8 cellular contexts compared by ENCODE assay signal in genomic region chr5:43038523-43038989, GRCh38. TPM values are rescaled to one million over a fixed set of nuclear protein-coding genes. Genes with fewer than 3 reads are reported as not detected.
DNase-seq lines count a peak whose midpoint lies in the region; ATAC-seq and TF ChIP-seq lines count a peak whose summit lies in the region.

No MANE protein-coding gene starts in this region.

- POLR2A ChIA-PET in naive thymus-derived CD8-positive, alpha-beta T cell (lab: Charles Lee): interaction anchor here (0.8 to 12.3 kb wide), 10 partner anchors 15 to 1135 kb away, joined by 3 to 904 read pairs (median 174); partner anchors contain the start of genes NNT, RIMOC1, TMEM267 and ZNF131
- POLR2A ChIA-PET in A673 (lab: Charles Lee; ENCODE audit: low non-redundant PET): no interaction called here

- ATAC-seq in CD4-positive, CD25-positive, alpha-beta regulatory T cell (ENCODE audit: low read depth in 2 of 2): no peak
- no peak for ATAC-seq in naive thymus-derived CD8-positive, alpha-beta T cell
- no peak for ATAC-seq in HG03108 (IDR thresholded peaks at IDR 0.05; ENCODE audit: unreplicated experiment)
- ATAC-seq in GM21367 (IDR thresholded peaks at IDR 0.05; ENCODE audit: unreplicated experiment): no peak

- no peaks in the 10 kb centered on the region for H3K36me3 ChIP-seq in CD4-positive, CD25-positive, alpha-beta regulatory T cell (ENCODE audit: control insufficient read depth, insufficient read depth, low read length)
- H3K36me3 ChIP-seq in brain microvascular endothelial cell (replicated peaks) (no peaks in the 10 kb centered on the region), A673 (ENCODE audit: insufficient read depth, low read length, poor library complexity, severe bottlenecking) (no peaks in the 10 kb centered on the region)

- BruUV-seq in A673 (replicated peaks; lab: Mats Ljungman, UMichigan): no TSS peak

- peak overlapping the region; percentile 100 for H3K4me3 ChIP-seq in CD4-positive, CD25-positive, alpha-beta regulatory T cell (ENCODE audit: low read depth, low read length)
- peak overlapping the region; percentile 77 for H3K4me3 ChIP-seq in brain microvascular endothelial cell (ENCODE audit: low read depth, low read length)
- H3K4me3 ChIP-seq in A673 (ENCODE audit: low read depth, low read length, poor library complexity, severe bottlenecking): no peak overlapping the region

- DNase-seq in CD4-positive, CD25-positive, alpha-beta regulatory T cell: peak in 2 of 3 donors; percentile 32 to 75
- DNase-seq in OCI-M1 (lab: John Stamatoyannopoulos, UW) (peak; percentile 78), brain microvascular endothelial cell (peak; percentile 42), hippocampal formation (lab: John Stamatoyannopoulos, UW) (no peak), A673 (ENCODE audit: low spot score) (no peak)
- DNase-seq in naive thymus-derived CD8-positive, alpha-beta T cell: peak in 6 of 10 donors; percentile 9 to 45 (median 24)

- peak overlapping the region; percentile 89 to 99 (median 93) for H3K27ac Mint-ChIP-seq in CD4-positive, CD25-positive, alpha-beta regulatory T cell
- H3K27ac Mint-ChIP-seq in naive thymus-derived CD8-positive, alpha-beta T cell: peak overlapping the region; percentile 88 to 100 (median 95)

- no peak for TF ChIP-seq CTCF in brain microvascular endothelial cell (IDR thresholded peaks at IDR 0.05; ENCODE audit: low read depth, low read length, missing control alignments)
- no peak for TF ChIP-seq CTCF in A673 (conservative IDR thresholded peaks at IDR 0.05; ENCODE audit: low read depth, low read length)

- H3K4me1 Mint-ChIP-seq in CD4-positive, CD25-positive, alpha-beta regulatory T cell: peaks cover 12 to 59% (median 34%) of the 10 kb centered on the region in 4 donors
- H3K4me1 Mint-ChIP-seq in naive thymus-derived CD8-positive, alpha-beta T cell: peaks cover 17 to 63% (median 56%) of the 10 kb centered on the region in 4 donors

- intact Hi-C loops in A673 (cut with micrococcal nuclease; ENCODE audit: unreplicated experiment): no loop called here

- CTCF ChIA-PET in A673 (lab: Charles Lee): interaction anchor here (1.5 kb wide), 1 partner anchor 18 kb away, joined by 3 read pairs; no protein-coding TSS in a partner anchor

- no peaks in the 10 kb centered on the region for H3K9me3 ChIP-seq in CD4-positive, CD25-positive, alpha-beta regulatory T cell (ENCODE audit: control insufficient read depth in 2 of 2, low read length in 2 of 2)
- H3K9me3 ChIP-seq in A673 (ENCODE audit: low read depth, low read length, poor library complexity, severe bottlenecking): no peaks in the 10 kb centered on the region

- H3K27ac ChIP-seq in CD4-positive, CD25-positive, alpha-beta regulatory T cell (ENCODE audit: insufficient read depth, low read length, poor library complexity, severe bottlenecking): peak overlapping the region; percentile 95
- peak overlapping the region; percentile 90 for H3K27ac ChIP-seq in brain microvascular endothelial cell
- H3K27ac ChIP-seq in A673 (ENCODE audit: low read depth, low read length, poor library complexity, severe bottlenecking): no peak overlapping the region

- H3K4me1 ChIP-seq in CD4-positive, CD25-positive, alpha-beta regulatory T cell (ENCODE audit: control insufficient read depth, insufficient read depth, low read length, poor library complexity, severe bottlenecking): peaks cover 45% of the 10 kb centered on the region
- peaks cover 2% of the 10 kb centered on the region for H3K4me1 ChIP-seq in A673 (ENCODE audit: insufficient read depth, low read length, poor library complexity, severe bottlenecking)

- H3K4me3 Mint-ChIP-seq in CD4-positive, CD25-positive, alpha-beta regulatory T cell: peak overlapping the region; percentile 90 to 100 (median 94)
- H3K4me3 Mint-ChIP-seq in naive thymus-derived CD8-positive, alpha-beta T cell: peak overlapping the region; percentile 72 to 100 (median 92)

- H3K27me3 ChIP-seq in CD4-positive, CD25-positive, alpha-beta regulatory T cell (ENCODE audit: control insufficient read depth, insufficient read depth, low read length): no peaks in the 10 kb centered on the region
- H3K27me3 ChIP-seq in brain microvascular endothelial cell (replicated peaks): no peaks in the 10 kb centered on the region
- H3K27me3 ChIP-seq in A673 (replicated peaks; ENCODE audit: insufficient read depth, low read depth, low read length, poor library complexity): no peaks in the 10 kb centered on the region

- peaks cover 17% of the 10 kb centered on the region for H3K27me3 Mint-ChIP-seq in CD4-positive, CD25-positive, alpha-beta regulatory T cell
- H3K27me3 Mint-ChIP-seq in naive thymus-derived CD8-positive, alpha-beta T cell: no peaks in the 10 kb centered on the region

- in situ Hi-C loops in brain microvascular endothelial cell (cut with HindIII; ENCODE audit: low pct_ligation_motif_present, low sequenced_read_pairs): no loop called here

- H3K36me3 Mint-ChIP-seq in CD4-positive, CD25-positive, alpha-beta regulatory T cell: peaks cover 7% of the 10 kb centered on the region
- H3K36me3 Mint-ChIP-seq in naive thymus-derived CD8-positive, alpha-beta T cell: no peaks in the 10 kb centered on the region

- peaks cover 0 to 4% (median 0%) of the 10 kb centered on the region in 7 donors for H3K9me3 Mint-ChIP-seq in CD4-positive, CD25-positive, alpha-beta regulatory T cell
- peaks cover 0 to 2% (median 0%) of the 10 kb centered on the region in 9 donors for H3K9me3 Mint-ChIP-seq in naive thymus-derived CD8-positive, alpha-beta T cell

RNA-seq across cellular contexts. Expression of gene ANXA2R, which starts 1.6 kb away (rescaled TPM):
- total RNA-seq in CD4-positive, CD25-positive, alpha-beta regulatory T cell: 38.7 TPM
- polyA plus RNA-seq in CD4-positive, CD25-positive, alpha-beta regulatory T cell: 10 to 100 TPM; 35.8 to 69.7 (median 55.7) TPM
- 10 to 100 TPM; 65.9 to 72.7 TPM for total RNA-seq in naive thymus-derived CD8-positive, alpha-beta T cell
- polyA plus RNA-seq in naive thymus-derived CD8-positive, alpha-beta T cell: 10 to 100 TPM; 51.5 to 69.8 (median 54.8) TPM
- total RNA-seq in A673 (2021): 1.4 and 1.9 TPM in 2 replicates

Comparison
In these comparisons a context has a peak if more than half of its experiments do, and no peak if none do; other contexts are left out.
1. DNase-seq: peak in CD4-positive, CD25-positive, alpha-beta regulatory T cell (2 of 3), OCI-M1 (single experiment), brain microvascular endothelial cell (single experiment) and naive thymus-derived CD8-positive, alpha-beta T cell (6 of 10); none in hippocampal formation (0 of 2) and A673 (single experiment).
2. RNA of gene ANXA2R, which starts 1.6 kb away (total RNA-seq): 65.9 to 72.7 TPM in naive thymus-derived CD8-positive, alpha-beta T cell and 38.7 TPM in CD4-positive, CD25-positive, alpha-beta regulatory T cell (single experiment); 1.4 to 1.9 TPM in A673; every median in the first group is over 10 times any median in the second.